In genomic region chr13:107493271-107493670, GRCh38 we compare ENCODE assay signal across 26 cellular contexts.
"Had no signal": no experiment of that assay in that cellular context is flagged by ENCODE, and none has a peak within 500 bp of the region (broad histone marks: within the 10 kb centered on the region; RNA-seq: fewer than 3 reads in every experiment).

No MANE protein-coding gene starts in this region.

- H3K36me3 Mint-ChIP-seq: mesothelial cell of epicardium, naive B cell had no signal

- DNase-seq: colonic mucosa; cortex of kidney; effector CD8-positive, alpha-beta T cell; effector memory CD8-positive, alpha-beta T cell; erythroblast; esophagus squamous epithelium; foreskin fibroblast; foreskin melanocyte; gastrocnemius medialis; glutamatergic neuron; head of caudate nucleus; heart right ventricle; hippocampal formation; left cardiac atrium; left lung; left ventricle myocardium superior; lower lobe of right lung; mesenchymal stem cell; mucosa of descending colon; naive B cell had no signal

- ATAC-seq: effector memory CD8-positive, alpha-beta T cell; esophagus mucosa; gastrocnemius medialis; heart right ventricle; left cardiac atrium; left lung; left ventricle myocardium superior; lower lobe of right lung; mucosa of descending colon had no signal

- H3K4me1 ChIP-seq: colonic mucosa, esophagus squamous epithelium, gastrocnemius medialis, heart right ventricle, left lung, lower lobe of right lung had no signal

- H3K4me3 ChIP-seq: colonic mucosa, esophagus squamous epithelium, gastrocnemius medialis, heart right ventricle, left lung, lower lobe of right lung, mucosa of descending colon had no signal

- H3K36me3 ChIP-seq: colonic mucosa, esophagus squamous epithelium, gastrocnemius medialis, heart right ventricle, left lung, lower lobe of right lung had no signal

- H3K27ac Mint-ChIP-seq: dendritic cell treated with granulocyte-macrophage colony-stimulating factor and Interleukin-4, amounts not matched to agents 40 ng/mL and 50 ng/mL, for 4 days; effector memory CD8-positive, alpha-beta T cell; mesothelial cell of epicardium had no signal

- FAIRE-seq: islet of Langerhans, keratinocyte had no signal

- H3K4me1 Mint-ChIP-seq: mesothelial cell of epicardium, naive B cell had no signal

- H3K27me3 Mint-ChIP-seq: dendritic cell treated with granulocyte-macrophage colony-stimulating factor and Interleukin-4, amounts not matched to agents 40 ng/mL and 50 ng/mL, for 4 days; effector memory CD8-positive, alpha-beta T cell; naive B cell had no signal

- H3K27ac ChIP-seq: colonic mucosa, epithelial cell of prostate, esophagus squamous epithelium, gastrocnemius medialis, heart right ventricle, left lung, lower lobe of right lung had no signal

- H3K4me3 Mint-ChIP-seq: dendritic cell treated with granulocyte-macrophage colony-stimulating factor and Interleukin-4, amounts not matched to agents 40 ng/mL and 50 ng/mL, for 4 days; effector memory CD8-positive, alpha-beta T cell; mesothelial cell of epicardium; naive B cell had no signal

- H3K27me3 ChIP-seq: colonic mucosa, esophagus squamous epithelium, gastrocnemius medialis, heart right ventricle, left lung had no signal

- H3K9me3 ChIP-seq: colonic mucosa, gastrocnemius medialis, lower lobe of right lung had no signal
